In genomic region chr7:146499970-146500369, GRCh38 we compare ENCODE assay signal across 41 cellular contexts.
"Had no signal": no experiment of that assay in that cellular context is flagged by ENCODE, and none has a peak within 500 bp of the region (broad histone marks: within the 10 kb centered on the region; RNA-seq: fewer than 3 reads in every experiment).

No MANE protein-coding gene starts in this region.

- ATAC-seq: activated naive CD4-positive, alpha-beta T cell treated with anti-CD3 and anti-CD28 coated beads, Interleukin-2, amount 50 U/mL, for 72 hours; activated naive CD8-positive, alpha-beta T cell treated with anti-CD3 and anti-CD28 coated beads, Interleukin-2, amount 50 U/mL, for 24 hours; activated T-cell treated with anti-CD3 and anti-CD28 coated beads, Interleukin-2, amount 50 U/mL, for 4 hours; activated T-cell treated with anti-CD3 and anti-CD28 coated beads, Interleukin-2, amount 50 U/mL, for 72 hours; activated T-helper 17 cell treated with anti-CD3 and anti-CD28 coated beads, Interleukin-2, amount 50 U/mL, for 72 hours; body of pancreas had no signal

- FAIRE-seq: astrocyte, bronchial epithelial cell had no signal

- H3K4me3 Mint-ChIP-seq: activated naive CD4-positive, alpha-beta T cell treated with anti-CD3 and anti-CD28 coated beads for 36 hours; activated naive CD4-positive, alpha-beta T cell treated with anti-CD3 and anti-CD28 coated beads, Interleukin-2, amount 10 ng/mL, durations not matched to agents 7 days and 5 days; activated naive CD4-positive, alpha-beta T cell treated with anti-CD3 and anti-CD28 coated beads, Interleukin-2, amount 50 U/mL, for 24 hours; activated naive CD8-positive, alpha-beta T cell; activated naive CD8-positive, alpha-beta T cell treated with anti-CD3 and anti-CD28 coated beads for 36 hours; activated naive CD8-positive, alpha-beta T cell treated with anti-CD3 and anti-CD28 coated beads, Interleukin-2, amount 10 ng/mL, durations not matched to agents 7 days and 5 days; activated naive CD8-positive, alpha-beta T cell treated with anti-CD3 and anti-CD28 coated beads, Interleukin-2, amount 50 U/mL, for 24 hours; activated T-cell treated with anti-CD3 and anti-CD28 coated beads, Interleukin-2, amount 50 U/mL, for 24 hours; activated T-cell treated with anti-CD3 and anti-CD28 coated beads, Interleukin-2, amount 50 U/mL, for 4 hours; activated T-cell treated with anti-CD3 and anti-CD28 coated beads, Interleukin-2, amount 50 U/mL, for 72 hours; activated T-helper 1 cell treated with anti-CD3 and anti-CD28 coated beads, Interleukin-12 subunit alpha, Interleukin-12 subunit beta, Interleukin-2, Interleukin-4 antibody, amounts not matched to agents 30 ng/mL and 10 ng/mL and 1 ng/mL, durations not matched to agents 14 hours and 24 hours and 36 hours; activated T-helper 17 cell treated with anti-CD3 and anti-CD28 coated beads, Interleukin-2, amount 50 U/mL, for 72 hours; brain; central memory CD8-positive, alpha-beta T cell had no signal

- H3K9me3 ChIP-seq: adrenal gland, body of pancreas had no signal

- DNase-seq: activated effector memory CD4-positive, alpha-beta T cell treated with anti-CD3 and anti-CD28 coated beads, Interleukin-2, amount 50 U/mL, for 16 hours; activated effector memory CD4-positive, alpha-beta T cell treated with Interleukin-2 at 50 U/mL for 16 hours; activated gamma-delta T cell; activated gamma-delta T cell treated with Interleukin-2 at 50 U/mL for 16 hours; activated naive CD4-positive, alpha-beta T cell; activated naive CD4-positive, alpha-beta T cell treated with anti-CD3 and anti-CD28 coated beads for 36 hours; activated naive CD4-positive, alpha-beta T cell treated with anti-CD3 and anti-CD28 coated beads, Interleukin-2, amount 10 ng/mL, durations not matched to agents 7 days and 5 days; activated naive CD4-positive, alpha-beta T cell treated with anti-CD3 and anti-CD28 coated beads, Interleukin-2, amount 50 U/mL, for 16 hours; activated naive CD4-positive, alpha-beta T cell treated with Interleukin-2 at 50 U/mL for 16 hours; activated naive CD8-positive, alpha-beta T cell treated with anti-CD3 and anti-CD28 coated beads for 36 hours; activated naive CD8-positive, alpha-beta T cell treated with anti-CD3 and anti-CD28 coated beads, Interleukin-2, amount 10 ng/mL, durations not matched to agents 7 days and 5 days; activated naive CD8-positive, alpha-beta T cell treated with anti-CD3 and anti-CD28 coated beads, Interleukin-2, amount 50 U/mL, for 24 hours; activated T-cell treated with anti-CD3 and anti-CD28 coated beads for 4 hours; activated T-cell treated with anti-CD3 and anti-CD28 coated beads, Interleukin-2, amount 50 U/mL, for 1 hour; activated T-cell treated with anti-CD3 and anti-CD28 coated beads, Interleukin-2, amount 50 U/mL, for 24 hours; activated T-cell treated with anti-CD3 and anti-CD28 coated beads, Interleukin-2, amount 50 U/mL, for 4 hours; activated T-cell treated with anti-CD3 and anti-CD28 coated beads, Interleukin-2, amount 50 U/mL, for 48 hours; activated T-cell treated with anti-CD3 and anti-CD28 coated beads, Interleukin-2, amount 50 U/mL, for 72 hours; adrenal gland; amniotic stem cell; amygdala; anterior cingulate cortex; aorta; body of pancreas; brain microvascular endothelial cell; caudate nucleus; central memory CD4-positive, alpha-beta T cell; cerebellar nuclear complex had no signal

- H3K27ac Mint-ChIP-seq: activated naive CD4-positive, alpha-beta T cell treated with anti-CD3 and anti-CD28 coated beads for 36 hours; activated naive CD4-positive, alpha-beta T cell treated with anti-CD3 and anti-CD28 coated beads, Interleukin-2, amount 10 ng/mL, durations not matched to agents 7 days and 5 days; activated naive CD4-positive, alpha-beta T cell treated with anti-CD3 and anti-CD28 coated beads, Interleukin-2, amount 50 U/mL, for 24 hours; activated naive CD4-positive, alpha-beta T cell treated with anti-CD3 and anti-CD28 coated beads, Interleukin-2, amount 50 U/mL, for 72 hours; activated naive CD8-positive, alpha-beta T cell; activated naive CD8-positive, alpha-beta T cell treated with anti-CD3 and anti-CD28 coated beads for 36 hours; activated naive CD8-positive, alpha-beta T cell treated with anti-CD3 and anti-CD28 coated beads, Interleukin-2, amount 10 ng/mL, durations not matched to agents 7 days and 5 days; activated naive CD8-positive, alpha-beta T cell treated with anti-CD3 and anti-CD28 coated beads, Interleukin-2, amount 50 U/mL, for 24 hours; activated T-cell treated with anti-CD3 and anti-CD28 coated beads, Interleukin-2, amount 50 U/mL, for 24 hours; activated T-cell treated with anti-CD3 and anti-CD28 coated beads, Interleukin-2, amount 50 U/mL, for 72 hours; activated T-helper 1 cell treated with anti-CD3 and anti-CD28 coated beads, Interleukin-12 subunit alpha, Interleukin-12 subunit beta, Interleukin-2, Interleukin-4 antibody, amounts not matched to agents 30 ng/mL and 10 ng/mL and 1 ng/mL, durations not matched to agents 14 hours and 24 hours and 36 hours; activated T-helper 17 cell treated with anti-CD3 and anti-CD28 coated beads, Interleukin-2, amount 50 U/mL, for 72 hours; activated T-helper 2 cell treated with anti-CD3 and anti-CD28 coated beads, Interferon-gamma antibody, Interleukin-2, Interleukin-4, amounts not matched to agents 10 μg/mL and 5 μg/mL and 100 μg/mL, durations not matched to agents 14 hours and 24 hours and 36 hours; brain had no signal

- H3K27me3 Mint-ChIP-seq: activated naive CD4-positive, alpha-beta T cell treated with anti-CD3 and anti-CD28 coated beads, Interleukin-2, amount 10 ng/mL, durations not matched to agents 7 days and 5 days; activated naive CD4-positive, alpha-beta T cell treated with anti-CD3 and anti-CD28 coated beads, Interleukin-2, amount 50 U/mL, for 24 hours; activated naive CD8-positive, alpha-beta T cell; activated naive CD8-positive, alpha-beta T cell treated with anti-CD3 and anti-CD28 coated beads for 36 hours; activated naive CD8-positive, alpha-beta T cell treated with anti-CD3 and anti-CD28 coated beads, Interleukin-2, amount 10 ng/mL, durations not matched to agents 7 days and 5 days; activated naive CD8-positive, alpha-beta T cell treated with anti-CD3 and anti-CD28 coated beads, Interleukin-2, amount 50 U/mL, for 24 hours; activated T-cell treated with anti-CD3 and anti-CD28 coated beads, Interleukin-2, amount 50 U/mL, for 24 hours; activated T-helper 17 cell treated with anti-CD3 and anti-CD28 coated beads, Interleukin-2, amount 50 U/mL, for 72 hours; brain; central memory CD8-positive, alpha-beta T cell had no signal

- H3K4me1 ChIP-seq: adrenal gland, ascending aorta, body of pancreas, breast epithelium had no signal

- H3K27ac ChIP-seq: adrenal gland, ascending aorta, body of pancreas, brain microvascular endothelial cell, breast epithelium, cardiac muscle cell had no signal

- H3K27me3 ChIP-seq: adrenal gland, ascending aorta, body of pancreas, brain microvascular endothelial cell, breast epithelium, cardiac muscle cell had no signal

- H3K36me3 ChIP-seq: adrenal gland, ascending aorta, brain microvascular endothelial cell, breast epithelium, cardiac muscle cell had no signal

- H3K4me3 ChIP-seq: adrenal gland, ascending aorta, body of pancreas, breast epithelium, cardiac muscle cell had no signal

- H3K36me3 Mint-ChIP-seq: activated naive CD4-positive, alpha-beta T cell treated with anti-CD3 and anti-CD28 coated beads, Interleukin-2, amount 10 ng/mL, durations not matched to agents 7 days and 5 days; activated naive CD4-positive, alpha-beta T cell treated with anti-CD3 and anti-CD28 coated beads, Interleukin-2, amount 50 U/mL, for 24 hours; activated naive CD4-positive, alpha-beta T cell treated with anti-CD3 and anti-CD28 coated beads, Interleukin-2, amount 50 U/mL, for 72 hours; activated naive CD8-positive, alpha-beta T cell; activated naive CD8-positive, alpha-beta T cell treated with anti-CD3 and anti-CD28 coated beads for 36 hours; activated naive CD8-positive, alpha-beta T cell treated with anti-CD3 and anti-CD28 coated beads, Interleukin-2, amount 10 ng/mL, durations not matched to agents 7 days and 5 days; brain had no signal

- H3K4me1 Mint-ChIP-seq: activated naive CD4-positive, alpha-beta T cell treated with anti-CD3 and anti-CD28 coated beads, Interleukin-2, amount 10 ng/mL, durations not matched to agents 7 days and 5 days; activated naive CD4-positive, alpha-beta T cell treated with anti-CD3 and anti-CD28 coated beads, Interleukin-2, amount 50 U/mL, for 24 hours; activated naive CD8-positive, alpha-beta T cell treated with anti-CD3 and anti-CD28 coated beads for 36 hours; activated naive CD8-positive, alpha-beta T cell treated with anti-CD3 and anti-CD28 coated beads, Interleukin-2, amount 10 ng/mL, durations not matched to agents 7 days and 5 days; activated naive CD8-positive, alpha-beta T cell treated with anti-CD3 and anti-CD28 coated beads, Interleukin-2, amount 50 U/mL, for 24 hours; activated T-helper 17 cell treated with anti-CD3 and anti-CD28 coated beads, Interleukin-2, amount 50 U/mL, for 72 hours; brain; central memory CD8-positive, alpha-beta T cell had no signal
